Comparison of ENCODE assay signal across 8 cellular contexts in the genomic region with DNA sequence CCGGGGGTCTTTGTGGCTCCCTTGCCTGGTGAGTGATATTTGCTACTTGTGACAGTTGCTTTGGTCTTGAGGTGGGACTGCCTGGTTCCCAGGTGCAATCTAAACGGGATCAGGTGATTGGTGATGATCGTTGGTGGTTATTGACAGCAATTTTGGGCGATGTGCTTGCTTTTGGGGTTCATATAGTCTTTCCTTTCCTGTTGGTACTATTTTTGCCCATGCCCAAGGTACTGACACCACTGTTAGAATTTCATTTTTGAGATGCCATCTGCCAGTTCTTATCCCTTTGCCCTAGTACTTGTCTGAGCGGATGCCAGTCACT. TPM values are rescaled to one million over a fixed set of nuclear protein-coding genes. Genes with fewer than 3 reads are reported as not detected.
DNase-seq lines count a peak whose midpoint lies in the region; ATAC-seq, FAIRE-seq and TF ChIP-seq lines count a peak whose summit lies in the region.

No MANE protein-coding gene starts in this region.

- peaks cover 4% of the 10 kb centered on the region for H3K36me3 Mint-ChIP-seq in activated T-cell treated with anti-CD3 and anti-CD28 coated beads, Interleukin-2, amount 50 U/mL, for 4 hours (ENCODE audit: insufficient read depth)
- H3K36me3 Mint-ChIP-seq in astrocyte (ENCODE audit: low read depth, unreplicated experiment) (no peaks in the 10 kb centered on the region), type B pancreatic cell (no peaks in the 10 kb centered on the region)

- no peaks in the 10 kb centered on the region for H3K27me3 Mint-ChIP-seq in activated T-cell treated with anti-CD3 and anti-CD28 coated beads, Interleukin-2, amount 50 U/mL, for 4 hours (ENCODE audit: low read depth)
- H3K27me3 Mint-ChIP-seq in astrocyte (ENCODE audit: low read depth, unreplicated experiment) (no peaks in the 10 kb centered on the region), type B pancreatic cell (no peaks in the 10 kb centered on the region)

- FAIRE-seq in astrocyte (lab: Jason Lieb, UNC), result no peak

- H3K4me1 Mint-ChIP-seq in activated T-cell treated with anti-CD3 and anti-CD28 coated beads, Interleukin-2, amount 50 U/mL, for 4 hours (ENCODE audit: low read depth), result peaks cover 59% of the 10 kb centered on the region
- peaks cover 2% of the 10 kb centered on the region for H3K4me1 Mint-ChIP-seq in astrocyte (ENCODE audit: low read depth, unreplicated experiment)
- H3K4me1 Mint-ChIP-seq in type B pancreatic cell (ENCODE audit: unreplicated experiment), result peaks cover 8% of the 10 kb centered on the region

- no peaks in the 10 kb centered on the region for H3K9me3 Mint-ChIP-seq in activated T-cell treated with anti-CD3 and anti-CD28 coated beads, Interleukin-2, amount 50 U/mL, for 4 hours
- H3K9me3 Mint-ChIP-seq in astrocyte (ENCODE audit: unreplicated experiment) (peaks cover 2% of the 10 kb centered on the region), type B pancreatic cell (no peaks in the 10 kb centered on the region)

- H3K4me3 ChIP-seq in astrocyte (ENCODE audit: insufficient read depth, low read depth, low read length), result peak overlapping the region; percentile 94
- H3K4me3 ChIP-seq in right lobe of liver, result peak overlapping the region; percentile 86 to 93 (median 87)

- H3K9ac ChIP-seq in astrocyte (ENCODE audit: low read length), result peak overlapping the region; percentile 88

- peak overlapping the region; percentile 90 for H3K4me3 Mint-ChIP-seq in activated T-cell treated with anti-CD3 and anti-CD28 coated beads, Interleukin-2, amount 50 U/mL, for 4 hours
- H3K4me3 Mint-ChIP-seq in astrocyte (ENCODE audit: unreplicated experiment) (peak overlapping the region; percentile 95), type B pancreatic cell (peak overlapping the region; percentile 91)

- H4K20me1 ChIP-seq in astrocyte (ENCODE audit: insufficient read depth, low read length), result peaks cover 3% of the 10 kb centered on the region

- ATAC-seq in activated T-cell treated with anti-CD3 and anti-CD28 coated beads, Interleukin-2, amount 50 U/mL, for 4 hours, result no peak
- ATAC-seq in right lobe of liver, result no peak
- no peak for ATAC-seq in HG03520 (IDR thresholded peaks at IDR 0.05; ENCODE audit: unreplicated experiment)
- no peak for ATAC-seq in GM18907 (IDR thresholded peaks at IDR 0.05; ENCODE audit: unreplicated experiment)

- intact Hi-C loops in right lobe of liver (cut with DNase I), result no loop called here

- H3K9me3 ChIP-seq in astrocyte (ENCODE audit: insufficient read depth, low read depth, low read length) (no peaks in the 10 kb centered on the region), right lobe of liver (no peaks in the 10 kb centered on the region)

- WGBS in right lobe of liver (ENCODE audit: insufficient coverage, low coverage, low lambda C conversion rate, missing lambda C conversion rate), result 10% methylated on average over 2 of the region's 5 CpGs

- H3K27ac ChIP-seq in astrocyte (ENCODE audit: low read depth, low read length) (peak overlapping the region; percentile 65), right lobe of liver (peak overlapping the region in 2 of 3 donors; percentile 68 to 83)

- H3K27ac Mint-ChIP-seq in astrocyte (ENCODE audit: unreplicated experiment) (no peak overlapping the region), type B pancreatic cell (peak overlapping the region; percentile 77)

- H3K79me2 ChIP-seq in astrocyte (ENCODE audit: insufficient read depth, low read length), result peaks cover 50% of the 10 kb centered on the region

- H3K36me3 ChIP-seq in astrocyte (ENCODE audit: insufficient read depth, low read length), result no peaks in the 10 kb centered on the region
- no peaks in the 10 kb centered on the region for H3K36me3 ChIP-seq in right lobe of liver

- no peak for TF ChIP-seq CTCF in astrocyte (IDR thresholded peaks at IDR 0.05; ENCODE audit: insufficient read depth, low read depth, low read length)
- no peak for TF ChIP-seq CTCF in right lobe of liver (IDR thresholded peaks at IDR 0.05)
- no peak for TF ChIP-seq CTCF in type B pancreatic cell (conservative IDR thresholded peaks at IDR 0.05)

- H3K4me1 ChIP-seq in astrocyte (ENCODE audit: insufficient read depth, low read length) (peaks cover 5% of the 10 kb centered on the region), right lobe of liver (peaks cover 0 to 14% (median 5%) of the 10 kb centered on the region in 4 donors)

- peak overlapping the region; percentile 94 for H3K4me2 ChIP-seq in astrocyte (ENCODE audit: low read length)

- no peak for DNase-seq in activated T-cell treated with anti-CD3 and anti-CD28 coated beads, Interleukin-2, amount 50 U/mL, for 4 hours
- no peak for DNase-seq in activated T-cell treated with anti-CD3 and anti-CD28 coated beads, Interleukin-2, amount 50 U/mL, for 48 hours
- DNase-seq in astrocyte (ENCODE audit: low read depth), result no peak
- no peak for DNase-seq in right lobe of liver
- DNase-seq in type B pancreatic cell (ENCODE audit: extremely low spot score, unreplicated experiment), result no peak
- DNase-seq in NCI-H748 treated with DMSO at 0.1 percent for 48 hours (lab: John Stamatoyannopoulos, UW), result no peak

- H3K27me3 ChIP-seq in astrocyte (ENCODE audit: insufficient read depth, low read length), result no peaks in the 10 kb centered on the region
- no peaks in the 10 kb centered on the region for H3K27me3 ChIP-seq in right lobe of liver

- TF ChIP-seq POLR2A in right lobe of liver (IDR thresholded peaks at IDR 0.05), result no peak

- H2AFZ ChIP-seq in astrocyte (ENCODE audit: low read depth, low read length), result peak overlapping the region; percentile 94

RNA-seq across cellular contexts. Expression of a gene that starts 0.6 kb away (rescaled TPM):
- 10 to 100 TPM; 21.2 to 22.3 (median 22.1) TPM for total RNA-seq in activated T-cell treated with anti-CD3 and anti-CD28 coated beads, Interleukin-2, amount 50 U/mL, for 4 hours
- 14.3 and 16.9 TPM in 2 replicates for total RNA-seq in astrocyte
- 10 to 100 TPM; 10.4 to 18.8 (median 15.3) TPM for total RNA-seq in right lobe of liver
- total RNA-seq in type B pancreatic cell (ENCODE audit: low replicate concordance), result 16.9 and 18.7 TPM in 2 replicates

RNA-seq across cellular contexts. Expression of a gene that starts 13.3 kb away (rescaled TPM):
- 100 to 1,000 TPM; 122 to 135 (median 123) TPM for total RNA-seq in activated T-cell treated with anti-CD3 and anti-CD28 coated beads, Interleukin-2, amount 50 U/mL, for 4 hours
- 71.8 and 77.0 TPM in 2 replicates for total RNA-seq in astrocyte
- 10 to 100 TPM; 30.1 to 58.0 (median 42.8) TPM for total RNA-seq in right lobe of liver
- total RNA-seq in type B pancreatic cell (ENCODE audit: low replicate concordance), result 59.3 and 78.0 TPM in 2 replicates
